8 cellular contexts compared by ENCODE assay signal in genomic region chr2:32356735-32357544, GRCh38. TPM values are rescaled to one million over a fixed set of nuclear protein-coding genes. Genes with fewer than 3 reads are reported as not detected.
DNase-seq lines count a peak whose midpoint lies in the region; ATAC-seq and TF ChIP-seq lines count a peak whose summit lies in the region.

Gene BIRC6 (plus strand): TSS chr2:32357023. CDS start chr2:32357162, 139 bp downstream.

- H3K4me3 Mint-ChIP-seq in activated naive CD4-positive, alpha-beta T cell treated with anti-CD3 and anti-CD28 coated beads, Interleukin-2, amount 10 ng/mL, durations not matched to agents 7 days and 5 days, result peak within 1 kb of the TSS; percentile 83

- H3K4me1 Mint-ChIP-seq in activated naive CD4-positive, alpha-beta T cell treated with anti-CD3 and anti-CD28 coated beads, Interleukin-2, amount 10 ng/mL, durations not matched to agents 7 days and 5 days, result peaks cover 33% of the 10 kb centered on the region

- peak; percentile 85 for ATAC-seq in HG02588 (IDR thresholded peaks at IDR 0.05; ENCODE audit: unreplicated experiment)
- ATAC-seq in gastroesophageal sphincter, result peak; percentile 98

- H3K4me1 ChIP-seq in gastroesophageal sphincter (peaks cover 9 to 40% (median 19%) of the 10 kb centered on the region in 3 donors), neutrophil (ENCODE audit: control insufficient read depth in 1 of 2, insufficient read depth in 1 of 2, low read depth in 1 of 2, low read length in 1 of 2) (peaks cover 23 to 25% of the 10 kb centered on the region in 2 experiments)

- 0% methylated on average over 16 of the region's 94 CpGs; no CpG with 5 or more reads in 1 of the 2 donors for WGBS in gastroesophageal sphincter (ENCODE audit: low coverage in 1 of 2), 2 donors

- H3K36me3 Mint-ChIP-seq in activated naive CD4-positive, alpha-beta T cell treated with anti-CD3 and anti-CD28 coated beads, Interleukin-2, amount 10 ng/mL, durations not matched to agents 7 days and 5 days, result peaks cover 25% of the 10 kb centered on the region

- TF ChIP-seq CTCF in gastroesophageal sphincter (IDR thresholded peaks at IDR 0.05) (peak in 1 of 4 experiments; percentile 21), neutrophil (IDR thresholded peaks at IDR 0.05) (peak; percentile 64), subcutaneous adipose tissue (IDR thresholded peaks at IDR 0.05; ENCODE audit: low read depth) (no peak)

- peaks cover 30% of the 10 kb centered on the region for H3K36me3 ChIP-seq in SK-N-MC (ENCODE audit: insufficient read depth, low read length)
- H3K36me3 ChIP-seq in gastroesophageal sphincter, result no peaks in the 10 kb centered on the region
- no peaks in the 10 kb centered on the region for H3K36me3 ChIP-seq in neutrophil

- H3K27me3 ChIP-seq in gastroesophageal sphincter, result no peaks in the 10 kb centered on the region
- H3K27me3 ChIP-seq in neutrophil, result no peaks in the 10 kb centered on the region

- no peak for TF ChIP-seq EP300 in gastroesophageal sphincter (IDR thresholded peaks at IDR 0.05)

- H3K4me3 ChIP-seq in GM08714 (ENCODE audit: low read length) (peak within 1 kb of the TSS; percentile 98), SK-N-MC (peak within 1 kb of the TSS; percentile 99), gastroesophageal sphincter (peak within 1 kb of the TSS; percentile 88 to 99), neutrophil (ENCODE audit: low read depth in 1 of 2, low read length in 1 of 2) (peak within 1 kb of the TSS; percentile 73 to 89)

- H3K27ac Mint-ChIP-seq in activated naive CD4-positive, alpha-beta T cell treated with anti-CD3 and anti-CD28 coated beads, Interleukin-2, amount 10 ng/mL, durations not matched to agents 7 days and 5 days, result peak within 1 kb of the TSS; percentile 96

- peak within 1 kb of the TSS; percentile 71 for H3K27ac ChIP-seq in SK-N-MC
- H3K27ac ChIP-seq in gastroesophageal sphincter, result peak within 1 kb of the TSS; percentile 89 to 99 (median 98)
- H3K27ac ChIP-seq in neutrophil, result peak within 1 kb of the TSS; percentile 95

- CTCF ChIA-PET in activated naive CD4-positive, alpha-beta T cell treated with anti-CD3 and anti-CD28 coated beads, Interleukin-2, amount 10 ng/mL, durations not matched to agents 7 days and 5 days (lab: Charles Lee), result no interaction called here

- no peaks in the 10 kb centered on the region for H3K9me3 ChIP-seq in SK-N-MC (ENCODE audit: low read depth, low read length)
- H3K9me3 ChIP-seq in gastroesophageal sphincter, result no peaks in the 10 kb centered on the region
- H3K9me3 ChIP-seq in neutrophil, result no peaks in the 10 kb centered on the region

- DNase-seq in NCI-H1048 (lab: John Stamatoyannopoulos, UW), result peak; percentile 85
- DNase-seq in SK-N-MC (ENCODE audit: low read depth, low spot score), result no peak
- peak; percentile 96 for DNase-seq in activated naive CD4-positive, alpha-beta T cell treated with anti-CD3 and anti-CD28 coated beads, Interleukin-2, amount 10 ng/mL, durations not matched to agents 7 days and 5 days

- no peaks in the 10 kb centered on the region for H3K27me3 Mint-ChIP-seq in activated naive CD4-positive, alpha-beta T cell treated with anti-CD3 and anti-CD28 coated beads, Interleukin-2, amount 10 ng/mL, durations not matched to agents 7 days and 5 days

- no peaks in the 10 kb centered on the region for H3K9me3 Mint-ChIP-seq in activated naive CD4-positive, alpha-beta T cell treated with anti-CD3 and anti-CD28 coated beads, Interleukin-2, amount 10 ng/mL, durations not matched to agents 7 days and 5 days

- TF ChIP-seq POLR2A in gastroesophageal sphincter (IDR thresholded peaks at IDR 0.05), result peak; percentile 84 to 89

- peak within 1 kb of the TSS; percentile 89 for H3K9ac ChIP-seq in SK-N-MC (ENCODE audit: insufficient read length)

RNA-seq across cellular contexts. Expression of gene BIRC6, which starts in this region (rescaled TPM):
- total RNA-seq in gastroesophageal sphincter (100 to 1,000 TPM in 2 of 4 donors, 10 to 100 TPM in 2; 69.5 to 168 (median 92.7) TPM), subcutaneous adipose tissue (100 to 1,000 TPM; 120 to 147 (median 143) TPM)
